Comparison of ENCODE assay signal across 1 cellular context in the genomic region with DNA sequence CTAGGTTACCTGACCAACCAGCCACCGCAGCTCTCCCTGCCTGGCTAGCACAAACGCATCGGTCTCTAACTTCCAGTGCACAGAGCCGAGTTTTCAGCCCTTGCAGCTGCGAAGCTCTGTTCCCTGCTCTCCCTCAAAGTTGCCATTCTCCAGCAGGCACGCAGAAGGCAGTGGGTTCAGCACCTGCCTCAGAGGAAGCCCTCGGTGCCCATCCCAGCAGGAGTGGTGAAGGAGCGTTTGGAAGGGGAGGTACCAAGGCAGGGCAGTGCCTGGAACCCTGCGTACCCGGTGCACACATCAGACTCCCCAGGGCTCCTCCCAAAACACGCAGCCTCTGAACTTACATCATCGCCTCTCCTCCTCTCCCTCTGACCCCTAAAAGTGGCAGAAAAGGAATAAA.
TF ChIP-seq lines count a peak whose summit lies in the region.

No MANE protein-coding gene starts in this region.

TF ChIP-seq in IMR-90, 13 proteins besides CTCF, POLR2A, EP300 and RAD21 (continued from another document):
- TF ChIP-seq, protein P1, sequence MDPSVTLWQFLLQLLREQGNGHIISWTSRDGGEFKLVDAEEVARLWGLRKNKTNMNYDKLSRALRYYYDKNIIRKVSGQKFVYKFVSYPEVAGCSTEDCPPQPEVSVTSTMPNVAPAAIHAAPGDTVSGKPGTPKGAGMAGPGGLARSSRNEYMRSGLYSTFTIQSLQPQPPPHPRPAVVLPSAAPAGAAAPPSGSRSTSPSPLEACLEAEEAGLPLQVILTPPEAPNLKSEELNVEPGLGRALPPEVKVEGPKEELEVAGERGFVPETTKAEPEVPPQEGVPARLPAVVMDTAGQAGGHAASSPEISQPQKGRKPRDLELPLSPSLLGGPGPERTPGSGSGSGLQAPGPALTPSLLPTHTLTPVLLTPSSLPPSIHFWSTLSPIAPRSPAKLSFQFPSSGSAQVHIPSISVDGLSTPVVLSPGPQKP (IDR thresholded peaks at IDR 0.05; ENCODE audit: borderline replicate concordance, low read depth, low read length): no peak
- TF ChIP-seq MAZ (IDR thresholded peaks at IDR 0.05; ENCODE audit: borderline replicate concordance, low read depth, low read length) (no peak), RFX5 (IDR thresholded peaks at IDR 0.05; ENCODE audit: low read depth, low read length) (no peak), BHLHE40 (IDR thresholded peaks at IDR 0.05; ENCODE audit: low read depth, low read length) (no peak), MXI1 (IDR thresholded peaks at IDR 0.05; ENCODE audit: borderline replicate concordance, low read depth, low read length) (no peak), RCOR1 (IDR thresholded peaks at IDR 0.05; ENCODE audit: insufficient replicate concordance, low read length) (no peak), MAFK (IDR thresholded peaks at IDR 0.05; ENCODE audit: low read depth, low read length) (no peak), CHD1 (IDR thresholded peaks at IDR 0.05; ENCODE audit: low read depth, low read length) (no peak), NFE2L2 (IDR thresholded peaks at IDR 0.05; ENCODE audit: low read depth, low read length) (no peak)
